ENCODE assay signal across 17 cellular contexts in the genomic region with DNA sequence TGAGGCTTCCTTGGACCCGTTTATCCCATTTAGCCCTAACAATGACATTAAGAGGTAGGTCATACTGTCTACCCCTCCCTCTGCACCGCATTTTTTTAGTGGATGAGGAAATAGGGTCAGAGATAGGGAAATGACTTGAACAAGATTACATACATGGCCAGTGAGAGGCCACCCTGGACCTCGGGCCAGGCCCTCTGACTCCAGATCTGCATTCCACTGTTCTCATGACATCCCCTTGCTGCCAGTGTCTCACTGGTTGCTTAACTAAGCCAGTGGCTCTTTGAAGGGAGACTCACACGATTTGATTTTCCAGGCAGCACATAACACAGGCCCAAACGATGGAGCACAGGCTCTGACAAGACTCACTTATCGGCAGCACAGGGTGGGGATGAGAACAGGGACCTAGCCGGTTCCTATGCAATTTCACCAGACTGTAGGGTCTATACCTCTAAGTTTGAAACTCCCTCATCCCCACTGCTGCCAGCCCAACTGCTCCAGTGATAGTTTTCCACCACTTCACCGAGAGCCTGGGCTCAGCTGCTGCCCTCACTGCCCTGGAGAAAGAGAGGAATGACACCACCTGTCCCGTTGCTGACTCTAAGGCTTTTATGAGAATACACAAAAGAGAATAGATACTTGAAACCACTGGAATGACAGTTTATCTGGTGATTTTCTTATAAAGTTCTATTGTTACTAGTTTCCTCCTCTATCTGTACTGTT. TPM values are rescaled to one million over a fixed set of nuclear protein-coding genes. Genes with fewer than 3 reads are reported as not detected.
A peak's percentile ranks its signal among the peaks of the same experiment; 100 is the strongest.
DNase-seq lines count a peak whose midpoint lies in the region; ATAC-seq, FAIRE-seq and TF ChIP-seq lines count a peak whose summit lies in the region.
"Had no signal": no experiment of that assay in that cellular context is flagged by ENCODE, and none has a peak within 500 bp of the region (broad histone marks: within the 10 kb centered on the region; RNA-seq: fewer than 3 reads in every experiment).

No MANE protein-coding gene starts in this region.

- H3K27ac ChIP-seq in liver (ENCODE audit: low read depth in 1 of 2, low read length in 2 of 2) = no peak overlapping the region
- no peak overlapping the region for H3K27ac ChIP-seq in HepG2 (ENCODE audit: extremely low read length, insufficient read depth, low read length)
- H3K27ac ChIP-seq: brain microvascular endothelial cell, thyroid gland had no signal

- H3K36me3 ChIP-seq in liver (ENCODE audit: control insufficient read depth in 4 of 4, insufficient read depth in 3 of 4, low read depth in 1 of 4, low read length in 3 of 4) = no peaks in the 10 kb centered on the region
- H3K36me3 ChIP-seq in HepG2 (replicated peaks in 1 of 2; ENCODE audit: control insufficient read depth in 1 of 2, insufficient read depth in 2 of 2, low read length in 2 of 2) = no peaks in the 10 kb centered on the region
- H3K36me3 ChIP-seq: thyroid gland had no signal

- no peaks in the 10 kb centered on the region for H3K4me1 ChIP-seq in liver (ENCODE audit: control insufficient read depth in 4 of 4, insufficient read depth in 4 of 4, low read length in 3 of 4)
- no peaks in the 10 kb centered on the region for H3K4me1 ChIP-seq in HepG2 (ENCODE audit: insufficient read depth, low read length)

- TF ChIP-seq CTCF in liver (IDR thresholded peaks at IDR 0.05; ENCODE audit: low read depth, low read length, missing input control) (no peak), HepG2 (CRISPR knock-in tag; IDR thresholded peaks at IDR 0.05) (no peak), fibroblast of the aortic adventitia (IDR thresholded peaks at IDR 0.05; ENCODE audit: insufficient read depth, low read length) (no peak)

- H3K4me2 ChIP-seq in HepG2 (ENCODE audit: low read depth, low read length) = no peak overlapping the region

- BruUV-seq in HepG2 (replicated peaks; lab: Mats Ljungman, UMichigan) = no TSS peak

- H3K27me3 Mint-ChIP-seq in naive B cell = no peaks in the 10 kb centered on the region

- no peak overlapping the region for H3K4me3 ChIP-seq in liver (ENCODE audit: low read depth in 1 of 3, low read length in 3 of 3)
- H3K4me3 ChIP-seq in HepG2 (replicated peaks in 1 of 3; ENCODE audit: insufficient read depth in 1 of 3, low read depth in 2 of 3, low read length in 3 of 3) = no peak overlapping the region
- H3K4me3 ChIP-seq in fibroblast of the aortic adventitia (ENCODE audit: low read depth, low read length) = no peak overlapping the region
- H3K4me3 ChIP-seq: thyroid gland had no signal

- TF ChIP-seq EP300 in HepG2 (IDR thresholded peaks at IDR 0.05; ENCODE audit: low read depth in 2 of 2, low read length in 2 of 2) (no peak), HepG2 (CRISPR knock-in tag; IDR thresholded peaks at IDR 0.05; ENCODE audit: borderline replicate concordance) (no peak)

- H2AFZ ChIP-seq in HepG2 (ENCODE audit: low read length) = no peak overlapping the region

- TF ChIP-seq RAD21 in liver (IDR thresholded peaks at IDR 0.05) = no peak
- no peak for TF ChIP-seq RAD21 in HepG2 (CRISPR knock-in tag; IDR thresholded peaks at IDR 0.05)

- ATAC-seq in HepG2 (no peak), naive B cell (ENCODE audit: low read depth in 2 of 2) (no peak), HG03521 (IDR thresholded peaks at IDR 0.05; ENCODE audit: unreplicated experiment) (no peak)

- POLR2A ChIA-PET in HepG2 (lab: Yijun Ruan, JAX) = no interaction called here

- no peaks in the 10 kb centered on the region for H3K79me2 ChIP-seq in HepG2 (ENCODE audit: insufficient read depth, low read length)

- H3K27me3 ChIP-seq in liver (ENCODE audit: control insufficient read depth in 4 of 4, insufficient read depth in 4 of 4, low read length in 3 of 4) (no peaks in the 10 kb centered on the region), HepG2 (ENCODE audit: control insufficient read depth in 1 of 2, insufficient read depth in 2 of 2, low read length in 2 of 2) (no peaks in the 10 kb centered on the region)
- H3K27me3 ChIP-seq: brain microvascular endothelial cell, thyroid gland had no signal

- TF ChIP-seq POLR2A in HepG2 (IDR thresholded peaks at IDR 0.05; ENCODE audit: insufficient read depth in 1 of 2, low read depth in 2 of 2, low read length in 2 of 2) = no peak

- 81% methylated on average over 9 of the region's 9 CpGs for WGBS in liver
- WGBS in HepG2 (ENCODE audit: low lambda C conversion rate) = 79% methylated on average over 9 of the region's 9 CpGs

- peak overlapping the region; percentile 53 to 92 (median 84) for H3K4me3 Mint-ChIP-seq in naive B cell
- H3K4me3 Mint-ChIP-seq: CD8-positive, alpha-beta memory T cell; T-helper 1 cell treated with Interleukin-12 subunit alpha and Interleukin-12 subunit beta and Interleukin-4 antibody, amounts not matched to agents 30 μg/mL and 1 μg/mL, for 36 hours had no signal

- no peak for FAIRE-seq in HepG2 (lab: Jason Lieb, UNC)

- H3K36me3 Mint-ChIP-seq in naive B cell = peaks cover 26 to 47% of the 10 kb centered on the region in 2 donors

- no peak for DNase-seq in HepG2 (ENCODE audit: low spot score)
- peak; percentile 34 for DNase-seq in fibroblast of the aortic adventitia (ENCODE audit: low read depth)
- no peak for DNase-seq in naive B cell
- no peak for DNase-seq in DMS 273 (lab: John Stamatoyannopoulos, UW; ENCODE audit: unreplicated experiment)
- DNase-seq in NCI-H524 (lab: John Stamatoyannopoulos, UW) = no peak
- DNase-seq in NCI-H2196 (lab: John Stamatoyannopoulos, UW; ENCODE audit: unreplicated experiment) = no peak
- DNase-seq: activated naive CD4-positive, alpha-beta T cell treated with anti-CD3 and anti-CD28 coated beads, Interleukin-2, amount 50 U/mL, for 16 hours; brain microvascular endothelial cell; CD8-positive, alpha-beta memory T cell; Kasumi-1; NCI-H1436 treated with DMSO at 0.1 percent for 48 hours; NCI-H226; NK-92 treated with Interleukin-12 subunit alpha and Interleukin-12 subunit beta, amount 100 ng/mL, for 24 hours; thyroid gland had no signal

- in situ Hi-C loops in HepG2 (cut with HindIII; ENCODE audit: extremely low pct_ligation_motif_present, low pct_unique_long_range_greater_than_20kb) = no loop called here

- peaks cover 6 to 20% (median 11%) of the 10 kb centered on the region in 7 donors for H3K9me3 Mint-ChIP-seq in naive B cell

- H3K4me1 Mint-ChIP-seq in naive B cell = peaks cover 87 to 96% (median 91%) of the 10 kb centered on the region in 3 donors

- no peaks in the 10 kb centered on the region for H4K20me1 ChIP-seq in HepG2 (ENCODE audit: insufficient read depth, low read length)

- intact Hi-C loops in HepG2 (cut with micrococcal nuclease; ENCODE audit: unreplicated experiment) = no loop called here

- H3K27ac Mint-ChIP-seq in naive B cell = peak overlapping the region; percentile 83 to 98 (median 94)
- H3K27ac Mint-ChIP-seq: T-helper 1 cell treated with Interleukin-12 subunit alpha and Interleukin-12 subunit beta and Interleukin-4 antibody, amounts not matched to agents 30 μg/mL and 1 μg/mL, for 36 hours had no signal

- no peak overlapping the region for H3K9ac ChIP-seq in liver (ENCODE audit: low read depth in 1 of 2, low read length in 2 of 2)
- H3K9ac ChIP-seq in HepG2 (ENCODE audit: insufficient read depth, low read depth, low read length) = no peak overlapping the region

- H3K9me3 ChIP-seq in liver (ENCODE audit: control insufficient read depth in 4 of 4, low read length in 3 of 4) = peaks cover 0 to 5% (median 0%) of the 10 kb centered on the region in 4 donors
- no peaks in the 10 kb centered on the region for H3K9me3 ChIP-seq in HepG2 (ENCODE audit: low read length)
- H3K9me3 ChIP-seq: thyroid gland had no signal

- CTCF ChIA-PET in HepG2 (lab: Yijun Ruan, JAX; ENCODE audit: low intra/inter-chr PET ratio, low total read pairs) = no interaction called here

RNA-seq across cellular contexts. Expression of a gene that starts 19.5 kb away (rescaled TPM):
- total RNA-seq in liver (1 to 10 TPM; 1.3 to 2.8 TPM), HepG2 (2016; rRNA removed; fragmentation: Illumina TruSeq; extraction: Trizol) (2.1 and 2.4 TPM in 2 replicates), fibroblast of the aortic adventitia (ENCODE audit: low replicate concordance) (4.5 and 5.8 TPM in 2 replicates)
- polyA plus RNA-seq in liver (1 to 10 TPM; 1.4 to 3.6 TPM), HepG2 (2011; rRNA removed) (1.9 and 2.9 TPM in 2 replicates), naive B cell (ENCODE audit: low read depth in 6 of 6) (10 to 100 TPM in 1 of 6 donors, 1 to 10 TPM in 4, under 1 TPM in 1; 0.82 to 10.8 (median 7.9) TPM)
- total RNA-seq in HepG2 (2016; cell fraction: cytosol; rRNA removed; fragmentation: Illumina TruSeq; extraction: Trizol; ENCODE audit: low read depth) = 1.7 and 1.9 TPM in 2 replicates
- 2.1 and 2.5 TPM in 2 replicates for total RNA-seq in HepG2 (2016; cell fraction: insoluble cytoplasmic fraction; rRNA removed; fragmentation: Illumina TruSeq; extraction: Trizol)
- total RNA-seq in HepG2 (2016; cell fraction: membrane; rRNA removed; fragmentation: Illumina TruSeq; extraction: Trizol) = 4.3 and 5.3 TPM in 2 replicates
- 1.7 and 1.8 TPM in 2 replicates for total RNA-seq in HepG2 (2016; cell fraction: nucleus; rRNA removed; fragmentation: Illumina TruSeq; extraction: Trizol)
- 2.0 and 3.4 TPM in 2 replicates for polyA plus RNA-seq in HepG2 (2011; cell fraction: cytosol; rRNA removed)
- polyA plus RNA-seq in HepG2 (2011; cell fraction: nucleus; rRNA removed) = 1.9 and 2.3 TPM in 2 replicates
- 2.9 and 4.3 TPM in 2 replicates for polyA plus RNA-seq in HepG2 (2012)
- 1.9 and 2.8 TPM in 2 replicates for polyA plus RNA-seq in HepG2 (2016; cell fraction: cytosol; fragmentation: Illumina TruSeq; extraction: Trizol; ENCODE audit: low read depth)
- polyA plus RNA-seq in HepG2 (2016; cell fraction: insoluble cytoplasmic fraction; fragmentation: Illumina TruSeq; extraction: Trizol; ENCODE audit: low read depth) = 2.4 and 2.8 TPM in 2 replicates
- 3.7 and 4.6 TPM in 2 replicates for polyA plus RNA-seq in HepG2 (2016; cell fraction: membrane; fragmentation: Illumina TruSeq; extraction: Trizol; ENCODE audit: low read depth)
- 2.2 and 2.6 TPM in 2 replicates for polyA plus RNA-seq in HepG2 (2016; cell fraction: nucleus; fragmentation: Illumina TruSeq; extraction: Trizol; ENCODE audit: insufficient read depth, low read depth)
- polyA minus RNA-seq in HepG2 (2011; rRNA and poly(A)+ RNA removed; ENCODE audit: low replicate concordance) = 1.9 and 13.7 TPM in 2 replicates
- polyA minus RNA-seq in HepG2 (2011; cell fraction: cytosol; rRNA and poly(A)+ RNA removed) = 0.88 and 2.4 TPM in 2 replicates
- 2.4 and 3.1 TPM in 2 replicates for polyA minus RNA-seq in HepG2 (2011; cell fraction: nucleus; rRNA and poly(A)+ RNA removed)

RNA-seq across cellular contexts. Expression of a gene that starts 19.6 kb away (rescaled TPM):
- total RNA-seq in liver (10 to 100 TPM; 11.0 to 13.5 TPM), HepG2 (2016; rRNA removed; fragmentation: Illumina TruSeq; extraction: Trizol) (9.9 and 10.4 TPM in 2 replicates), fibroblast of the aortic adventitia (ENCODE audit: low replicate concordance) (101 and 237 TPM in 2 replicates)
- polyA plus RNA-seq in liver (10 to 100 TPM in 1 of 2 donors, 1 to 10 TPM in 1; 6.4 to 12.5 TPM), HepG2 (2011; rRNA removed) (14.2 and 15.3 TPM in 2 replicates), naive B cell (ENCODE audit: low read depth in 6 of 6) (10 to 100 TPM in 5 of 6 donors, 1 to 10 TPM in 1; 8.5 to 21.7 (median 13.9) TPM)
- total RNA-seq in HepG2 (2016; cell fraction: cytosol; rRNA removed; fragmentation: Illumina TruSeq; extraction: Trizol; ENCODE audit: low read depth) = 3.3 and 5.5 TPM in 2 replicates
- 10.0 and 12.4 TPM in 2 replicates for total RNA-seq in HepG2 (2016; cell fraction: insoluble cytoplasmic fraction; rRNA removed; fragmentation: Illumina TruSeq; extraction: Trizol)
- 13.3 and 16.6 TPM in 2 replicates for total RNA-seq in HepG2 (2016; cell fraction: membrane; rRNA removed; fragmentation: Illumina TruSeq; extraction: Trizol)
- total RNA-seq in HepG2 (2016; cell fraction: nucleus; rRNA removed; fragmentation: Illumina TruSeq; extraction: Trizol) = 9.2 and 11.0 TPM in 2 replicates
- polyA plus RNA-seq in HepG2 (2011; cell fraction: cytosol; rRNA removed) = 7.9 and 10.3 TPM in 2 replicates
- polyA plus RNA-seq in HepG2 (2011; cell fraction: nucleus; rRNA removed) = 26.2 and 28.8 TPM in 2 replicates
- 11.3 and 19.1 TPM in 2 replicates for polyA plus RNA-seq in HepG2 (2012)
- polyA plus RNA-seq in HepG2 (2016; cell fraction: cytosol; fragmentation: Illumina TruSeq; extraction: Trizol; ENCODE audit: low read depth) = 8.8 and 10.2 TPM in 2 replicates
- 14.1 and 17.4 TPM in 2 replicates for polyA plus RNA-seq in HepG2 (2016; cell fraction: insoluble cytoplasmic fraction; fragmentation: Illumina TruSeq; extraction: Trizol; ENCODE audit: low read depth)
- 15.9 and 20.9 TPM in 2 replicates for polyA plus RNA-seq in HepG2 (2016; cell fraction: membrane; fragmentation: Illumina TruSeq; extraction: Trizol; ENCODE audit: low read depth)
- 19.6 and 24.7 TPM in 2 replicates for polyA plus RNA-seq in HepG2 (2016; cell fraction: nucleus; fragmentation: Illumina TruSeq; extraction: Trizol; ENCODE audit: insufficient read depth, low read depth)
- 10.9 and 13.6 TPM in 2 replicates for polyA minus RNA-seq in HepG2 (2011; rRNA and poly(A)+ RNA removed; ENCODE audit: low replicate concordance)
- polyA minus RNA-seq in HepG2 (2011; cell fraction: cytosol; rRNA and poly(A)+ RNA removed) = 6.4 and 6.5 TPM in 2 replicates
- 25.6 and 33.1 TPM in 2 replicates for polyA minus RNA-seq in HepG2 (2011; cell fraction: nucleus; rRNA and poly(A)+ RNA removed)

RNA-seq across cellular contexts. Expression of a gene that starts 55.0 kb away (rescaled TPM):
- 10 to 100 TPM; 10.1 to 12.7 TPM for total RNA-seq in liver
- polyA plus RNA-seq in liver = 10 to 100 TPM in 1 of 2 donors, 1 to 10 TPM in 1; 8.2 to 19.3 TPM
- total RNA-seq in HepG2 (2016; rRNA removed; fragmentation: Illumina TruSeq; extraction: Trizol) = 37.8 and 53.2 TPM in 2 replicates
- 38.8 and 39.9 TPM in 2 replicates for total RNA-seq in HepG2 (2016; cell fraction: cytosol; rRNA removed; fragmentation: Illumina TruSeq; extraction: Trizol; ENCODE audit: low read depth)
- total RNA-seq in HepG2 (2016; cell fraction: insoluble cytoplasmic fraction; rRNA removed; fragmentation: Illumina TruSeq; extraction: Trizol) = 36.4 and 55.8 TPM in 2 replicates
- 48.7 and 54.0 TPM in 2 replicates for total RNA-seq in HepG2 (2016; cell fraction: membrane; rRNA removed; fragmentation: Illumina TruSeq; extraction: Trizol)
- total RNA-seq in HepG2 (2016; cell fraction: nucleus; rRNA removed; fragmentation: Illumina TruSeq; extraction: Trizol) = 73.3 and 84.2 TPM in 2 replicates
- 73.6 and 90.2 TPM in 2 replicates for polyA plus RNA-seq in HepG2 (2011; rRNA removed)
- 29.3 and 45.8 TPM in 2 replicates for polyA plus RNA-seq in HepG2 (2011; cell fraction: cytosol; rRNA removed)
- 33.9 and 45.5 TPM in 2 replicates for polyA plus RNA-seq in HepG2 (2011; cell fraction: nucleus; rRNA removed)
- 47.8 and 64.6 TPM in 2 replicates for polyA plus RNA-seq in HepG2 (2012)
- 49.0 and 67.5 TPM in 2 replicates for polyA plus RNA-seq in HepG2 (2016; cell fraction: cytosol; fragmentation: Illumina TruSeq; extraction: Trizol; ENCODE audit: low read depth)
- 39.6 and 42.5 TPM in 2 replicates for polyA plus RNA-seq in HepG2 (2016; cell fraction: insoluble cytoplasmic fraction; fragmentation: Illumina TruSeq; extraction: Trizol; ENCODE audit: low read depth)
- 52.4 and 65.1 TPM in 2 replicates for polyA plus RNA-seq in HepG2 (2016; cell fraction: membrane; fragmentation: Illumina TruSeq; extraction: Trizol; ENCODE audit: low read depth)
- 97.0 and 101 TPM in 2 replicates for polyA plus RNA-seq in HepG2 (2016; cell fraction: nucleus; fragmentation: Illumina TruSeq; extraction: Trizol; ENCODE audit: insufficient read depth, low read depth)
- 10.2 and 29.3 TPM in 2 replicates for polyA minus RNA-seq in HepG2 (2011; rRNA and poly(A)+ RNA removed; ENCODE audit: low replicate concordance)
- polyA minus RNA-seq in HepG2 (2011; cell fraction: cytosol; rRNA and poly(A)+ RNA removed) = 19.8 and 25.3 TPM in 2 replicates
- 99.8 and 108 TPM in 2 replicates for polyA minus RNA-seq in HepG2 (2011; cell fraction: nucleus; rRNA and poly(A)+ RNA removed)
- total RNA-seq in fibroblast of the aortic adventitia (ENCODE audit: low replicate concordance) = 8.2 and 30.4 TPM in 2 replicates
- polyA plus RNA-seq in naive B cell (ENCODE audit: low read depth in 6 of 6) = 10 to 100 TPM; 17.0 to 36.1 (median 22.7) TPM

RNA-seq across cellular contexts. Expression of a gene that starts 55.1 kb away (rescaled TPM):
- total RNA-seq in liver (1 to 10 TPM; 5.8 to 8.5 TPM), HepG2 (2016; rRNA removed; fragmentation: Illumina TruSeq; extraction: Trizol) (20.1 and 27.7 TPM in 2 replicates), fibroblast of the aortic adventitia (ENCODE audit: low replicate concordance) (25.5 and 42.7 TPM in 2 replicates)
- polyA plus RNA-seq in liver (1 to 10 TPM; 4.3 to 9.0 TPM), HepG2 (2011; rRNA removed) (7.1 and 10.7 TPM in 2 replicates), naive B cell (ENCODE audit: low read depth in 6 of 6) (10 to 100 TPM in 4 of 6 donors, 1 to 10 TPM in 2; 4.5 to 13.5 (median 10.4) TPM)
- 7.2 and 8.6 TPM in 2 replicates for total RNA-seq in HepG2 (2016; cell fraction: cytosol; rRNA removed; fragmentation: Illumina TruSeq; extraction: Trizol; ENCODE audit: low read depth)
- total RNA-seq in HepG2 (2016; cell fraction: insoluble cytoplasmic fraction; rRNA removed; fragmentation: Illumina TruSeq; extraction: Trizol) = 21.8 and 30.2 TPM in 2 replicates
- 11.7 and 13.1 TPM in 2 replicates for total RNA-seq in HepG2 (2016; cell fraction: membrane; rRNA removed; fragmentation: Illumina TruSeq; extraction: Trizol)
- total RNA-seq in HepG2 (2016; cell fraction: nucleus; rRNA removed; fragmentation: Illumina TruSeq; extraction: Trizol) = 11.9 and 12.5 TPM in 2 replicates
- polyA plus RNA-seq in HepG2 (2011; cell fraction: cytosol; rRNA removed) = 2.9 and 5.3 TPM in 2 replicates
- 3.3 and 4.4 TPM in 2 replicates for polyA plus RNA-seq in HepG2 (2011; cell fraction: nucleus; rRNA removed)
- polyA plus RNA-seq in HepG2 (2012) = 19.6 and 22.5 TPM in 2 replicates
- 7.6 and 8.0 TPM in 2 replicates for polyA plus RNA-seq in HepG2 (2016; cell fraction: cytosol; fragmentation: Illumina TruSeq; extraction: Trizol; ENCODE audit: low read depth)
- polyA plus RNA-seq in HepG2 (2016; cell fraction: insoluble cytoplasmic fraction; fragmentation: Illumina TruSeq; extraction: Trizol; ENCODE audit: low read depth) = 28.7 and 29.0 TPM in 2 replicates
- polyA plus RNA-seq in HepG2 (2016; cell fraction: membrane; fragmentation: Illumina TruSeq; extraction: Trizol; ENCODE audit: low read depth) = 9.3 TPM in 2 replicates
- 11.8 and 12.8 TPM in 2 replicates for polyA plus RNA-seq in HepG2 (2016; cell fraction: nucleus; fragmentation: Illumina TruSeq; extraction: Trizol; ENCODE audit: insufficient read depth, low read depth)
- polyA minus RNA-seq in HepG2 (2011; rRNA and poly(A)+ RNA removed; ENCODE audit: low replicate concordance) = 5.7 and 6.6 TPM in 2 replicates
- 8.4 and 9.8 TPM in 2 replicates for polyA minus RNA-seq in HepG2 (2011; cell fraction: cytosol; rRNA and poly(A)+ RNA removed)
- 25.0 and 26.4 TPM in 2 replicates for polyA minus RNA-seq in HepG2 (2011; cell fraction: nucleus; rRNA and poly(A)+ RNA removed)
